In the genomic region with DNA sequence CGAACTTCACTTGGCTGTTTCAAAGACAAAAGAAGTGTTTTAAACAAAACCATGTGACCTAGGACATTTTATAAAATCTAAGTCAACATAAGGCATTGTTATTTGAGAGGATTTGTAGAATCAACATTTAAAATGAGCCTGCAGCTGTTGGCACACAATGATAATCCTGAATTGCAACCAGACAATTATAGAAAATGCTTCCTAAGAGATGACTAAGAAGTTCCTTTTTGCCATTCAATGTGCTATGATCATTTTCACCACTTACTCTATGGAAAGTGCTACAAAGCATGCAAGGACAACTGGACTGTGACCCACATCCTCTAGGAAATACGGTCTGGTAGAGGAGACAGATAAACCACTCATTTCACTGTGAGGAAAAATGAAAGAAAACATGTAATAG, we compare ENCODE assay signal across 27 cellular contexts.
DNase-seq lines count a peak whose midpoint lies in the region; ATAC-seq, FAIRE-seq and TF ChIP-seq lines count a peak whose summit lies in the region.
"Had no signal": no experiment of that assay in that cellular context is flagged by ENCODE, and none has a peak within 500 bp of the region (broad histone marks: within the 10 kb centered on the region; RNA-seq: fewer than 3 reads in every experiment).

No MANE protein-coding gene starts in this region.

- H3K27me3 Mint-ChIP-seq in activated CD4-positive, alpha-beta T cell treated with anti-CD3 and anti-CD28 coated beads for 36 hours = peaks cover 34% of the 10 kb centered on the region

- CTCF ChIA-PET in activated CD4-positive, alpha-beta T cell treated with anti-CD3 and anti-CD28 coated beads for 36 hours (lab: Charles Lee) = no interaction called here

- H3K4me3 Mint-ChIP-seq in activated CD4-positive, alpha-beta T cell treated with anti-CD3 and anti-CD28 coated beads for 36 hours = no peak overlapping the region
- H3K4me3 Mint-ChIP-seq: activated CD4-positive, alpha-beta T cell treated with anti-CD3 and anti-CD28 coated beads, Interleukin-2, amount 10 ng/mL, durations not matched to agents 24 days and 14 days; activated naive CD4-positive, alpha-beta T cell treated with anti-CD3 and anti-CD28 coated beads, Interleukin-2, amount 50 U/mL, for 24 hours; activated T-helper 1 cell treated with anti-CD3 and anti-CD28 coated beads, Interleukin-12 subunit alpha, Interleukin-12 subunit beta, Interleukin-2, Interleukin-4 antibody, amounts not matched to agents 30 ng/mL and 10 ng/mL and 1 ng/mL, durations not matched to agents 14 hours and 24 hours and 36 hours; CD4-positive, alpha-beta T cell; stimulated activated effector memory CD8-positive, alpha-beta T cell treated with anti-CD3 and anti-CD28 coated beads, Interleukin-12 subunit alpha, Interleukin-12 subunit beta, amount 100 ng/mL, for 72 hours had no signal

- POLR2A ChIA-PET in activated CD4-positive, alpha-beta T cell treated with anti-CD3 and anti-CD28 coated beads for 36 hours (lab: Charles Lee) = no interaction called here

- no peak overlapping the region for H2BK15ac ChIP-seq in mesenchymal stem cell (ENCODE audit: low read depth, poor library complexity, severe bottlenecking)

- TF ChIP-seq CTCF in D721Med (IDR thresholded peaks at IDR 0.05; ENCODE audit: insufficient read depth, missing control alignments) = no peak

- H3K36me3 Mint-ChIP-seq in activated CD4-positive, alpha-beta T cell treated with anti-CD3 and anti-CD28 coated beads for 36 hours (ENCODE audit: low read depth) = no peaks in the 10 kb centered on the region
- H3K36me3 Mint-ChIP-seq: activated naive CD4-positive, alpha-beta T cell treated with anti-CD3 and anti-CD28 coated beads, Interleukin-2, amount 50 U/mL, for 24 hours; stimulated activated effector memory CD8-positive, alpha-beta T cell treated with anti-CD3 and anti-CD28 coated beads, Interleukin-12 subunit alpha, Interleukin-12 subunit beta, amount 100 ng/mL, for 72 hours had no signal

- H3K36me3 ChIP-seq in SJSA1 (no peaks in the 10 kb centered on the region), mesenchymal stem cell (ENCODE audit: control insufficient read depth in 1 of 2, insufficient read depth in 2 of 2, low read depth in 1 of 2, low read length in 2 of 2) (no peaks in the 10 kb centered on the region)
- H3K36me3 ChIP-seq: neutrophil had no signal

- H4K91ac ChIP-seq in mesenchymal stem cell (ENCODE audit: low read length) = no peak overlapping the region

- no peak overlapping the region for H3K27ac Mint-ChIP-seq in activated CD4-positive, alpha-beta T cell treated with anti-CD3 and anti-CD28 coated beads for 36 hours
- H3K27ac Mint-ChIP-seq: activated CD4-positive, alpha-beta T cell treated with anti-CD3 and anti-CD28 coated beads, Interleukin-2, amount 10 ng/mL, durations not matched to agents 24 days and 14 days; activated naive CD4-positive, alpha-beta T cell treated with anti-CD3 and anti-CD28 coated beads, Interleukin-2, amount 50 U/mL, for 24 hours; activated T-helper 1 cell treated with anti-CD3 and anti-CD28 coated beads, Interleukin-12 subunit alpha, Interleukin-12 subunit beta, Interleukin-2, Interleukin-4 antibody, amounts not matched to agents 30 ng/mL and 10 ng/mL and 1 ng/mL, durations not matched to agents 14 hours and 24 hours and 36 hours; CD4-positive, alpha-beta T cell; stimulated activated effector memory CD8-positive, alpha-beta T cell treated with anti-CD3 and anti-CD28 coated beads, Interleukin-12 subunit alpha, Interleukin-12 subunit beta, amount 100 ng/mL, for 72 hours had no signal

- no peak overlapping the region for H4K8ac ChIP-seq in mesenchymal stem cell (ENCODE audit: low read length)

- DNase-seq in D721Med (ENCODE audit: insufficient read length, low spot score) = no peak
- peak; percentile 30 for DNase-seq in M059J (ENCODE audit: low read depth)
- peak in 1 of 2 experiments; percentile 46 for DNase-seq in SJSA1 (ENCODE audit: low read depth in 1 of 2, low spot score in 2 of 2)
- peak; percentile 28 for DNase-seq in mesenchymal stem cell
- DNase-seq in activated CD4-positive, alpha-beta T cell treated with anti-CD3 and anti-CD28 coated beads, Interleukin-2, amount 50 U/mL, for 4 hours = no peak
- no peak for DNase-seq in OCI-M2 (lab: John Stamatoyannopoulos, UW; ENCODE audit: unreplicated experiment)
- no peak for DNase-seq in activated CD4-positive, alpha-beta T cell treated with anti-CD3 and anti-CD28 coated beads for 36 hours
- no peak for DNase-seq in head of caudate nucleus
- DNase-seq: activated CD4-positive, alpha-beta T cell treated with anti-CD3 and anti-CD28 coated beads, Interleukin-2, amount 10 ng/mL, durations not matched to agents 24 days and 14 days; aorta; CD4-positive, alpha-beta T cell; DMS153; NCI-H1417 treated with DMSO at 0.1 percent for 48 hours; NCI-H2171; NCI-H526; SHP77 treated with DMSO at 0.1 percent for 48 hours; stimulated activated CD4-positive, alpha-beta T cell treated with anti-CD3 and anti-CD28 coated beads, Interleukin-2, amount 100 ng/mL, for 24 hours; T-helper 1 cell had no signal

- H3K14ac ChIP-seq in mesenchymal stem cell (ENCODE audit: low read length in 2 of 2) = no peak overlapping the region

- WGBS in mesenchymal stem cell = 90% methylated on average over 1 of the region's 2 CpGs

- no peaks in the 10 kb centered on the region for H3K27me3 ChIP-seq in SJSA1 (replicated peaks)
- H3K27me3 ChIP-seq in mesenchymal stem cell (ENCODE audit: control insufficient read depth in 1 of 2, insufficient read depth in 1 of 2, low read length in 2 of 2) = no peaks in the 10 kb centered on the region

- H3K27ac ChIP-seq in SJSA1 = peak overlapping the region; percentile 23
- H3K27ac ChIP-seq in mesenchymal stem cell (ENCODE audit: low read length, poor library complexity, severe bottlenecking) = no peak overlapping the region
- H3K27ac ChIP-seq: epithelial cell of prostate, neutrophil, skin epidermis had no signal

- no peak for ATAC-seq in activated CD4-positive, alpha-beta T cell treated with anti-CD3 and anti-CD28 coated beads for 36 hours
- ATAC-seq: stimulated activated effector memory CD8-positive, alpha-beta T cell treated with anti-CD3 and anti-CD28 coated beads, Interleukin-12 subunit alpha, Interleukin-12 subunit beta, amount 100 ng/mL, for 72 hours had no signal

- H3K9me3 ChIP-seq in SJSA1 (replicated peaks) (no peaks in the 10 kb centered on the region), mesenchymal stem cell (ENCODE audit: control insufficient read depth, low read length) (no peaks in the 10 kb centered on the region)
- H3K9me3 ChIP-seq: neutrophil had no signal

- H3K23ac ChIP-seq in mesenchymal stem cell (ENCODE audit: low read length in 2 of 2) = no peak overlapping the region

- H2AFZ ChIP-seq in mesenchymal stem cell (ENCODE audit: low read depth, low read length) = no peak overlapping the region

- no peak overlapping the region for H2BK12ac ChIP-seq in mesenchymal stem cell (ENCODE audit: low read length in 2 of 2)

- H2BK5ac ChIP-seq in mesenchymal stem cell (ENCODE audit: low read depth, low read length, poor library complexity, severe bottlenecking) = no peak overlapping the region

- H3K9ac ChIP-seq in mesenchymal stem cell (ENCODE audit: low read length) = no peak overlapping the region

- intact Hi-C loops in activated CD4-positive, alpha-beta T cell treated with anti-CD3 and anti-CD28 coated beads for 36 hours (cut with DNase I, micrococcal nuclease) = no loop called here
- intact Hi-C loops in head of caudate nucleus (cut with DNase I) = no loop called here

- FAIRE-seq in D721Med (lab: Jason Lieb, UNC) = peak; percentile 92
- FAIRE-seq: frontal cortex, islet of Langerhans, urothelium cell line had no signal

- H3K4me3 ChIP-seq in SJSA1 = no peak overlapping the region
- no peak overlapping the region for H3K4me3 ChIP-seq in mesenchymal stem cell (ENCODE audit: insufficient read depth in 1 of 2, low read depth in 1 of 2, low read length in 2 of 2)
- H3K4me3 ChIP-seq: skin epidermis had no signal

- H2BK120ac ChIP-seq in mesenchymal stem cell (ENCODE audit: low read depth, low read length) = no peak overlapping the region

- H3K79me1 ChIP-seq in mesenchymal stem cell (replicated peaks; ENCODE audit: low read length, poor library complexity, severe bottlenecking) = no peaks in the 10 kb centered on the region

- H3K4me1 ChIP-seq in SJSA1 (replicated peaks) (peaks cover 44% of the 10 kb centered on the region), mesenchymal stem cell (ENCODE audit: control insufficient read depth, insufficient read depth, low read depth, low read length) (no peaks in the 10 kb centered on the region)

- H3K9me3 Mint-ChIP-seq in activated CD4-positive, alpha-beta T cell treated with anti-CD3 and anti-CD28 coated beads for 36 hours (ENCODE audit: low read depth) = no peaks in the 10 kb centered on the region
- H3K9me3 Mint-ChIP-seq: activated CD4-positive, alpha-beta T cell treated with anti-CD3 and anti-CD28 coated beads, Interleukin-2, amount 10 ng/mL, durations not matched to agents 24 days and 14 days; activated naive CD4-positive, alpha-beta T cell treated with anti-CD3 and anti-CD28 coated beads, Interleukin-2, amount 50 U/mL, for 24 hours; activated T-helper 1 cell treated with anti-CD3 and anti-CD28 coated beads, Interleukin-12 subunit alpha, Interleukin-12 subunit beta, Interleukin-2, Interleukin-4 antibody, amounts not matched to agents 30 ng/mL and 10 ng/mL and 1 ng/mL, durations not matched to agents 14 hours and 24 hours and 36 hours; CD4-positive, alpha-beta T cell; stimulated activated effector memory CD8-positive, alpha-beta T cell treated with anti-CD3 and anti-CD28 coated beads, Interleukin-12 subunit alpha, Interleukin-12 subunit beta, amount 100 ng/mL, for 72 hours had no signal

- no peak overlapping the region for H2AK5ac ChIP-seq in mesenchymal stem cell (ENCODE audit: low read length, severe bottlenecking)

- H3K4ac ChIP-seq in mesenchymal stem cell (ENCODE audit: low read depth in 1 of 2, low read length in 2 of 2) = no peak overlapping the region

- no peak overlapping the region for H3K18ac ChIP-seq in mesenchymal stem cell (ENCODE audit: low read depth in 1 of 2, low read length in 2 of 2)

- no peak overlapping the region for H3K4me2 ChIP-seq in mesenchymal stem cell (ENCODE audit: low read length, poor library complexity, severe bottlenecking)

- H3K4me1 Mint-ChIP-seq in activated CD4-positive, alpha-beta T cell treated with anti-CD3 and anti-CD28 coated beads for 36 hours = peaks cover 6% of the 10 kb centered on the region

Comparison
In these comparisons a context has a peak if more than half of its experiments do, and no peak if none do; other contexts are left out.
1. DNase-seq: peak in M059J (single experiment) and mesenchymal stem cell (single experiment); none in D721Med (single experiment), activated CD4-positive, alpha-beta T cell treated with anti-CD3 and anti-CD28 coated beads, Interleukin-2, amount 50 U/mL, for 4 hours (0 of 2), OCI-M2 (single experiment), activated CD4-positive, alpha-beta T cell treated with anti-CD3 and anti-CD28 coated beads for 36 hours (single experiment) and head of caudate nucleus (0 of 42).